Comparison of ENCODE assay signal across 8 cellular contexts in genomic region chr3:99875925-99876781, GRCh38. TPM values are rescaled to one million over a fixed set of nuclear protein-coding genes. Genes with fewer than 3 reads are reported as not detected.
DNase-seq lines count a peak whose midpoint lies in the region; ATAC-seq, FAIRE-seq and TF ChIP-seq lines count a peak whose summit lies in the region.

No MANE protein-coding gene starts in this region.

- ATAC-seq in GM19463 (IDR thresholded peaks at IDR 0.05; ENCODE audit: unreplicated experiment) (peak; percentile 82), HG03575 (IDR thresholded peaks at IDR 0.05; ENCODE audit: extremely low read depth, insufficient number of reproducible peaks, low FRiP score, unreplicated experiment) (peak; percentile 34), pancreas (peak; percentile 91 to 96 (median 92))
- ATAC-seq in activated naive CD8-positive, alpha-beta T cell treated with anti-CD3 and anti-CD28 coated beads, Interleukin-2, amount 10 ng/mL, durations not matched to agents 7 days and 5 days (ENCODE audit: low read depth): peak; percentile 96

- H3K36me3 ChIP-seq in cardiac muscle cell (no peaks in the 10 kb centered on the region), pancreas (no peaks in the 10 kb centered on the region), thyroid gland (no peaks in the 10 kb centered on the region)

- no peak for FAIRE-seq in pancreas (lab: Jason Lieb, UNC)

- POLR2A ChIA-PET in activated naive CD8-positive, alpha-beta T cell treated with anti-CD3 and anti-CD28 coated beads, Interleukin-2, amount 10 ng/mL, durations not matched to agents 7 days and 5 days (lab: Charles Lee): no interaction called here

- intact Hi-C loops in pancreas (cut with DNase I): no loop called here
- intact Hi-C loops in thyroid gland (cut with DNase I): no loop called here

- H3K4me1 Mint-ChIP-seq in activated naive CD8-positive, alpha-beta T cell treated with anti-CD3 and anti-CD28 coated beads, Interleukin-2, amount 10 ng/mL, durations not matched to agents 7 days and 5 days: peaks cover 22% of the 10 kb centered on the region

- H3K4me1 ChIP-seq in cardiac muscle cell (ENCODE audit: low read depth) (no peaks in the 10 kb centered on the region), pancreas (peaks cover 0 to 8% (median 7%) of the 10 kb centered on the region in 3 donors), thyroid gland (no peaks in the 10 kb centered on the region)

- H3K9me3 Mint-ChIP-seq in activated naive CD8-positive, alpha-beta T cell treated with anti-CD3 and anti-CD28 coated beads, Interleukin-2, amount 10 ng/mL, durations not matched to agents 7 days and 5 days: no peaks in the 10 kb centered on the region

- no peak overlapping the region for H3K27ac Mint-ChIP-seq in activated naive CD8-positive, alpha-beta T cell treated with anti-CD3 and anti-CD28 coated beads, Interleukin-2, amount 10 ng/mL, durations not matched to agents 7 days and 5 days

- peaks cover 34% of the 10 kb centered on the region for H3K27me3 Mint-ChIP-seq in activated naive CD8-positive, alpha-beta T cell treated with anti-CD3 and anti-CD28 coated beads, Interleukin-2, amount 10 ng/mL, durations not matched to agents 7 days and 5 days

- TF ChIP-seq CTCF in cardiac muscle cell (IDR thresholded peaks at IDR 0.05; ENCODE audit: low read depth, low read length) (no peak), pancreas (IDR thresholded peaks at IDR 0.05) (no peak), thyroid gland (IDR thresholded peaks at IDR 0.05) (peak in 1 of 6 experiments; percentile 8)

- H3K4me3 ChIP-seq in cardiac muscle cell (peak overlapping the region; percentile 44), pancreas (peak overlapping the region; percentile 19 to 66 (median 48)), thyroid gland (replicated peaks in 1 of 3) (peak overlapping the region in 2 of 3 donors; percentile 34 to 41)

- H3K9me3 ChIP-seq in cardiac muscle cell (ENCODE audit: low read depth) (no peaks in the 10 kb centered on the region), pancreas (no peaks in the 10 kb centered on the region), thyroid gland (no peaks in the 10 kb centered on the region)

- H3K27ac ChIP-seq in cardiac muscle cell (no peak overlapping the region), pancreas (peak overlapping the region; percentile 74 to 89 (median 83)), thyroid gland (peak overlapping the region; percentile 74 to 92 (median 88))

- WGBS in pancreas, 2 donors: 2% methylated on average over 59 to 62 of the region's 62 CpGs
- 5 to 10% methylated on average over 22 to 49 of the region's 62 CpGs for WGBS in thyroid gland, 2 donors

- DNase-seq in CD1c-positive myeloid dendritic cell (ENCODE audit: extremely low spot score) (peak; percentile 90), SKM-1 (lab: John Stamatoyannopoulos, UW; ENCODE audit: unreplicated experiment) (peak; percentile 34), cardiac muscle cell (ENCODE audit: low read depth in 1 of 2, low spot score in 1 of 2) (peak; percentile 86 to 93), pancreas (peak; percentile 72 to 91 (median 76)), thyroid gland (peak; percentile 74 to 76)
- peak; percentile 79 for DNase-seq in activated naive CD8-positive, alpha-beta T cell treated with anti-CD3 and anti-CD28 coated beads, Interleukin-2, amount 10 ng/mL, durations not matched to agents 7 days and 5 days

- TF ChIP-seq POLR2A in thyroid gland (IDR thresholded peaks at IDR 0.05): peak; percentile 61 to 85

- no peaks in the 10 kb centered on the region for H3K36me3 Mint-ChIP-seq in activated naive CD8-positive, alpha-beta T cell treated with anti-CD3 and anti-CD28 coated beads, Interleukin-2, amount 10 ng/mL, durations not matched to agents 7 days and 5 days

- peak overlapping the region; percentile 81 for H3K4me3 Mint-ChIP-seq in activated naive CD8-positive, alpha-beta T cell treated with anti-CD3 and anti-CD28 coated beads, Interleukin-2, amount 10 ng/mL, durations not matched to agents 7 days and 5 days

- H3K27me3 ChIP-seq in cardiac muscle cell (peaks cover 33% of the 10 kb centered on the region), pancreas (no peaks in the 10 kb centered on the region), thyroid gland (no peaks in the 10 kb centered on the region)

RNA-seq across cellular contexts. Expression of gene CMSS1, which starts 58.5 kb away (rescaled TPM):
- total RNA-seq in activated naive CD8-positive, alpha-beta T cell treated with anti-CD3 and anti-CD28 coated beads, Interleukin-2, amount 10 ng/mL, durations not matched to agents 7 days and 5 days: 10 to 100 TPM; 24.2 to 31.8 TPM
- total RNA-seq in cardiac muscle cell: 13.1 and 17.9 TPM in 2 replicates
- polyA plus RNA-seq in cardiac muscle cell: 32.8 and 32.9 TPM in 2 replicates
- total RNA-seq in pancreas: 10 to 100 TPM; 14.4 to 29.9 (median 15.9) TPM
- polyA plus RNA-seq in pancreas: 10 to 100 TPM; 15.0 to 19.7 TPM
- 10 to 100 TPM in 3 of 4 donors, 1 to 10 TPM in 1; 7.7 to 15.0 (median 12.9) TPM for total RNA-seq in thyroid gland

Comparison
In these comparisons a context has a peak if more than half of its experiments do, and no peak if none do; other contexts are left out.
1. DNase-seq: peak in every context shown above with its lines; median percentile 90 in CD1c-positive myeloid dendritic cell; 90 in cardiac muscle cell; 79 in activated naive CD8-positive, alpha-beta T cell treated with anti-CD3 and anti-CD28 coated beads, Interleukin-2, amount 10 ng/mL, durations not matched to agents 7 days and 5 days; 76 in pancreas; 75 in thyroid gland; 34 in SKM-1.
2. ATAC-seq: peak in every context shown above with its lines; median percentile 96 in activated naive CD8-positive, alpha-beta T cell treated with anti-CD3 and anti-CD28 coated beads, Interleukin-2, amount 10 ng/mL, durations not matched to agents 7 days and 5 days; 92 in pancreas; 82 in GM19463; 34 in HG03575.